ENCODE assay signal across 22 cellular contexts in the genomic region with DNA sequence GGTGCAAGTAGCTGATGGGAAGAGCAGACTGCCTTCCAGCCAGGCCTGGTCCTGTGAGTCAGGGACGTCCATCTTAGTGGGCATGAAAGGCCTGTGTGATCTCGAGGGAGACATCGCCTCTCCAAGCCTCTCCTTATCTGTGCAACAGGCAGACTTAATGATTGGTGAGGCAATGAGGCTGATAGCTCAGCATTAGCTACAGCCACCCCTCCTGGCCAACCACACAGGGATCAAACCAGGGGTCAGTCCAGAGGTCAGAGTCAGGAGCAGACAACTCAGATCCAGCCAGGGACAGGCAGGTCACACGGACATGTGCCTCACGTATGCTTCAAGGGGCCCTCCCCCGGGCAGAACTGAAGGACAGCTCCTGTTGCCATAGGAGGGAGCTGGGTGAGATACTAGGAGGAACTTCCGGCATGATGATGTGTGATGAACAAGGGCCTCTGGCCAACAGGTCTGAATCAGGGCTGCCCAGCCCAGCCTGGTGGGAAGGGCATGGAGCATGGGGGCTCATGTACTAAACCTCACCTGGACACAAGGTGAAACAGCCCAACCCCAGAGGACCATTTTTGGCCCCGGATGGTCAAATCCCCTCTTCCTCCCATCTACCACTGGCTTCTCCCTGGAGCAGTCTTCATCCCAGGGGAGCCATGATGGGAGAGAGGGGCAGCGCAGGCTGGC. TPM values are rescaled to one million over a fixed set of nuclear protein-coding genes. Genes with fewer than 3 reads are reported as not detected.
DNase-seq lines count a peak whose midpoint lies in the region; ATAC-seq, FAIRE-seq and TF ChIP-seq lines count a peak whose summit lies in the region.
"Had no signal": no experiment of that assay in that cellular context is flagged by ENCODE, and none has a peak within 500 bp of the region (broad histone marks: within the 10 kb centered on the region; RNA-seq: fewer than 3 reads in every experiment).

No MANE protein-coding gene starts in this region.

- no peaks in the 10 kb centered on the region for H3K36me3 Mint-ChIP-seq in activated T-helper 1 cell treated with anti-CD3 and anti-CD28 coated beads, Interleukin-12 subunit alpha, Interleukin-12 subunit beta, Interleukin-2, Interleukin-4 antibody, amounts not matched to agents 30 ng/mL and 10 ng/mL and 1 ng/mL, durations not matched to agents 14 hours and 24 hours and 36 hours (ENCODE audit: low read depth)
- H3K36me3 Mint-ChIP-seq: CD4-positive, alpha-beta memory T cell had no signal

- H3K4me3 ChIP-seq in HEK293 (ENCODE audit: low read depth, low read length) (no peak overlapping the region), K562 (no peak overlapping the region), liver (ENCODE audit: low read depth in 1 of 3, low read length in 3 of 3) (peak overlapping the region in 1 of 3 donors; percentile 1), sigmoid colon (no peak overlapping the region), gastrocnemius medialis (no peak overlapping the region)
- H3K4me3 ChIP-seq: BLaER1 had no signal

- H3K9me1 ChIP-seq in K562 (ENCODE audit: control insufficient read depth, insufficient read depth, low read length): no peaks in the 10 kb centered on the region

- H2AFZ ChIP-seq in K562 (ENCODE audit: low read depth, low read length): peak overlapping the region; percentile 43

- no peak for TF ChIP-seq POLR2A in K562 (conservative IDR thresholded peaks at IDR 0.05)
- TF ChIP-seq POLR2A in sigmoid colon (IDR thresholded peaks at IDR 0.05): no peak
- TF ChIP-seq POLR2A in gastrocnemius medialis (IDR thresholded peaks at IDR 0.05): no peak

- H3K36me3 ChIP-seq in HEK293 (ENCODE audit: control insufficient read depth in 2 of 2, insufficient read depth in 1 of 2, low read length in 2 of 2): no peaks in the 10 kb centered on the region
- no peaks in the 10 kb centered on the region for H3K36me3 ChIP-seq in K562 (ENCODE audit: control insufficient read depth, insufficient read depth, low read length)
- no peaks in the 10 kb centered on the region for H3K36me3 ChIP-seq in liver (ENCODE audit: control insufficient read depth in 4 of 4, insufficient read depth in 3 of 4, low read depth in 1 of 4, low read length in 3 of 4)
- no peaks in the 10 kb centered on the region for H3K36me3 ChIP-seq in sigmoid colon
- H3K36me3 ChIP-seq in gastrocnemius medialis: no peaks in the 10 kb centered on the region
- H3K36me3 ChIP-seq: BLaER1 had no signal

- no peak for TF ChIP-seq CTCF in HEK293 (tag by site-specific recombination; IDR thresholded peaks at IDR 0.05)
- TF ChIP-seq CTCF in K562 (IDR thresholded peaks at IDR 0.05 in 2 of 3, conservative IDR thresholded peaks at IDR 0.05 in 1 of 3; ENCODE audit: insufficient read depth in 2 of 3, low read depth in 1 of 3, low read length in 3 of 3): no peak
- no peak for TF ChIP-seq CTCF in liver (IDR thresholded peaks at IDR 0.05; ENCODE audit: low read depth, low read length, missing input control)
- TF ChIP-seq CTCF in sigmoid colon (IDR thresholded peaks at IDR 0.05): no peak
- no peak for TF ChIP-seq CTCF in gastrocnemius medialis (IDR thresholded peaks at IDR 0.05 in 4 of 5, conservative IDR thresholded peaks at IDR 0.05 in 1 of 5)

- peak in 3 of 4 experiments; percentile 38 to 42 (median 39) for DNase-seq in K562 (ENCODE audit: extremely low read depth in 1 of 4, low spot score in 3 of 4)
- peak; percentile 46 for DNase-seq in sigmoid colon
- DNase-seq in NCI-H345 (lab: John Stamatoyannopoulos, UW): no peak
- DNase-seq in gastrocnemius medialis: no peak
- no peak for DNase-seq in activated T-helper 1 cell treated with anti-CD3 and anti-CD28 coated beads, Interleukin-12 subunit alpha, Interleukin-12 subunit beta, Interleukin-2, Interleukin-4 antibody, amounts not matched to agents 30 ng/mL and 10 ng/mL and 1 ng/mL, durations not matched to agents 14 hours and 24 hours and 36 hours (ENCODE audit: low spot score)
- DNase-seq: Calu3; CD4-positive, alpha-beta memory T cell; H9; KBM-7; NCI-H1105 treated with DMSO at 0.1 percent for 48 hours; NCI-H1694; NCI-H2081 treated with DMSO at 0.1 percent for 48 hours; NK-92 treated with Interleukin-12 subunit alpha and Interleukin-12 subunit beta, amount 100 ng/mL, for 24 hours had no signal

- H3K9me3 Mint-ChIP-seq in activated T-helper 1 cell treated with anti-CD3 and anti-CD28 coated beads, Interleukin-12 subunit alpha, Interleukin-12 subunit beta, Interleukin-2, Interleukin-4 antibody, amounts not matched to agents 30 ng/mL and 10 ng/mL and 1 ng/mL, durations not matched to agents 14 hours and 24 hours and 36 hours: no peaks in the 10 kb centered on the region
- H3K9me3 Mint-ChIP-seq: CD4-positive, alpha-beta memory T cell had no signal

- BruUV-seq in K562 (replicated peaks; lab: Mats Ljungman, UMichigan): no TSS peak

- intact Hi-C loops in K562 (cut with micrococcal nuclease): no loop called here
- intact Hi-C loops in sigmoid colon (cut with DNase I): no loop called here
- intact Hi-C loops in gastrocnemius medialis (cut with DNase I; ENCODE audit: low total_unique reads): no loop called here
- intact Hi-C loops in activated T-helper 1 cell treated with anti-CD3 and anti-CD28 coated beads, Interleukin-12 subunit alpha, Interleukin-12 subunit beta, Interleukin-2, Interleukin-4 antibody, amounts not matched to agents 30 ng/mL and 10 ng/mL and 1 ng/mL, durations not matched to agents 14 hours and 24 hours and 36 hours (cut with micrococcal nuclease): no loop called here

- no peak overlapping the region; the same call in none of the 2 replicates for H3K4me2 ChIP-seq in K562 (ENCODE audit: insufficient read depth, low read length)
- H3K4me2 ChIP-seq: BLaER1 had no signal

- no peak for FAIRE-seq in K562 (lab: Jason Lieb, UNC)
- FAIRE-seq: GM12891, RCC 7860 had no signal

- TF ChIP-seq RAD21 in K562 (CRISPR knock-in tag; conservative IDR thresholded peaks at IDR 0.05 in 1 of 2, IDR thresholded peaks at IDR 0.05 in 1 of 2) (no peak), liver (IDR thresholded peaks at IDR 0.05) (peak; percentile 43 to 75)

- H3K4me3 Mint-ChIP-seq in activated T-helper 1 cell treated with anti-CD3 and anti-CD28 coated beads, Interleukin-12 subunit alpha, Interleukin-12 subunit beta, Interleukin-2, Interleukin-4 antibody, amounts not matched to agents 30 ng/mL and 10 ng/mL and 1 ng/mL, durations not matched to agents 14 hours and 24 hours and 36 hours: no peak overlapping the region
- H3K4me3 Mint-ChIP-seq: CD4-positive, alpha-beta memory T cell; H9 had no signal

- H4K20me1 ChIP-seq in K562 (replicated peaks; ENCODE audit: control insufficient read depth, insufficient read depth, low read length): no peaks in the 10 kb centered on the region
- H4K20me1 ChIP-seq: BLaER1 had no signal

- no peaks in the 10 kb centered on the region for H3K79me2 ChIP-seq in K562 (ENCODE audit: control insufficient read depth, insufficient read depth, low read length)

- no peaks in the 10 kb centered on the region for H3K4me1 Mint-ChIP-seq in activated T-helper 1 cell treated with anti-CD3 and anti-CD28 coated beads, Interleukin-12 subunit alpha, Interleukin-12 subunit beta, Interleukin-2, Interleukin-4 antibody, amounts not matched to agents 30 ng/mL and 10 ng/mL and 1 ng/mL, durations not matched to agents 14 hours and 24 hours and 36 hours (ENCODE audit: low read depth)
- H3K4me1 Mint-ChIP-seq: CD4-positive, alpha-beta memory T cell had no signal

- H3K9ac ChIP-seq in K562 (ENCODE audit: insufficient read depth in 1 of 2, low read depth in 2 of 2, low read length in 2 of 2) (peak overlapping the region in 1 of 2 experiments; percentile 26; a peak in 1 of 4 replicates), liver (ENCODE audit: low read depth in 1 of 2, low read length in 2 of 2) (peak overlapping the region in 1 of 2 donors; percentile 11)
- H3K9ac ChIP-seq: BLaER1 had no signal

- H3K27ac Mint-ChIP-seq in activated T-helper 1 cell treated with anti-CD3 and anti-CD28 coated beads, Interleukin-12 subunit alpha, Interleukin-12 subunit beta, Interleukin-2, Interleukin-4 antibody, amounts not matched to agents 30 ng/mL and 10 ng/mL and 1 ng/mL, durations not matched to agents 14 hours and 24 hours and 36 hours: no peak overlapping the region
- H3K27ac Mint-ChIP-seq: CD4-positive, alpha-beta memory T cell had no signal

- H3K27me3 ChIP-seq in K562 (ENCODE audit: control insufficient read depth in 2 of 2, insufficient read depth in 2 of 2, low read length in 2 of 2) (peaks cover 0 to 3% of the 10 kb centered on the region in 2 experiments; a peak in 1 of 5 replicates), liver (ENCODE audit: control insufficient read depth in 4 of 4, insufficient read depth in 4 of 4, low read length in 3 of 4) (no peaks in the 10 kb centered on the region), sigmoid colon (no peaks in the 10 kb centered on the region), gastrocnemius medialis (no peaks in the 10 kb centered on the region)
- H3K27me3 ChIP-seq: BLaER1 had no signal

- no peak overlapping the region for H3K27ac ChIP-seq in HEK293 (ENCODE audit: extremely low read depth, low read depth, low read length)
- H3K27ac ChIP-seq in K562 (ENCODE audit: extremely low read depth, low read depth, low read length): no peak overlapping the region
- peak overlapping the region; percentile 83 to 88 for H3K27ac ChIP-seq in liver (ENCODE audit: low read depth in 1 of 2, low read length in 2 of 2)
- H3K27ac ChIP-seq in sigmoid colon: no peak overlapping the region
- H3K27ac ChIP-seq in gastrocnemius medialis: no peak overlapping the region
- H3K27ac ChIP-seq: BLaER1 had no signal

- peak; percentile 19 for ATAC-seq in K562
- no peak for ATAC-seq in gastrocnemius medialis
- ATAC-seq: Right ventricle myocardium inferior had no signal

- TF ChIP-seq EP300 in K562 (IDR thresholded peaks at IDR 0.05; ENCODE audit: low read length): no peak
- TF ChIP-seq EP300 in sigmoid colon (IDR thresholded peaks at IDR 0.05): no peak

- H3K4me1 ChIP-seq in HEK293 (ENCODE audit: control insufficient read depth, insufficient read depth, low read length) (no peaks in the 10 kb centered on the region), K562 (replicated peaks in 1 of 2; ENCODE audit: control insufficient read depth in 2 of 2, insufficient read depth in 2 of 2, low read length in 2 of 2) (peaks cover 8 to 29% of the 10 kb centered on the region in 2 experiments; a peak in 4 of 5 replicates), liver (ENCODE audit: control insufficient read depth in 4 of 4, insufficient read depth in 4 of 4, low read length in 3 of 4) (peaks cover 25 to 57% (median 37%) of the 10 kb centered on the region in 4 donors), sigmoid colon (no peaks in the 10 kb centered on the region), gastrocnemius medialis (no peaks in the 10 kb centered on the region)

- in situ Hi-C loops in K562 (cut with MboI) (no loop called here), gastrocnemius medialis (cut with MboI; ENCODE audit: low sequenced_read_pairs in 4 of 4) (no loop called here)

- POLR2A ChIA-PET in HEK293 (lab: Yijun Ruan, JAX): no interaction called here
- POLR2A ChIA-PET in K562 (lab: Yijun Ruan, JAX): interaction anchor here (1.0 kb wide), 1 partner anchor 84 kb away, joined by 3 read pairs; no protein-coding TSS in a partner anchor

- peaks cover 6% of the 10 kb centered on the region for H3K27me3 Mint-ChIP-seq in activated T-helper 1 cell treated with anti-CD3 and anti-CD28 coated beads, Interleukin-12 subunit alpha, Interleukin-12 subunit beta, Interleukin-2, Interleukin-4 antibody, amounts not matched to agents 30 ng/mL and 10 ng/mL and 1 ng/mL, durations not matched to agents 14 hours and 24 hours and 36 hours (ENCODE audit: insufficient read depth)
- H3K27me3 Mint-ChIP-seq: CD4-positive, alpha-beta memory T cell had no signal

- H3K9me3 ChIP-seq in HEK293 (ENCODE audit: control insufficient read depth, insufficient read depth, low read depth, low read length) (no peaks in the 10 kb centered on the region), K562 (replicated peaks; ENCODE audit: control insufficient read depth, insufficient read depth, low read depth, low read length) (no peaks in the 10 kb centered on the region), liver (ENCODE audit: control insufficient read depth in 4 of 4, low read length in 3 of 4) (no peaks in the 10 kb centered on the region), sigmoid colon (no peaks in the 10 kb centered on the region), gastrocnemius medialis (no peaks in the 10 kb centered on the region)
- H3K9me3 ChIP-seq: BLaER1 had no signal

- CTCF ChIA-PET in HEK293 (lab: Yijun Ruan, JAX): interaction anchor here (0.9 to 1.2 kb wide), 2 partner anchors 10 to 36 kb away, joined by 3 to 4 read pairs; no protein-coding TSS in a partner anchor
- CTCF ChIA-PET in K562 (lab: Yijun Ruan, JAX; ENCODE audit: low intra/inter-chr PET ratio): no interaction called here

- WGBS in K562 (ENCODE audit: insufficient coverage, low coverage, missing lambda C conversion rate): 19% methylated on average over 9 of the region's 9 CpGs
- WGBS in liver: 43% methylated on average over 9 of the region's 9 CpGs
- WGBS in sigmoid colon, 2 donors: 83 to 86% methylated on average over 9 of the region's 9 CpGs

RNA-seq across cellular contexts. Expression of a gene that starts 2.8 kb away (rescaled TPM):
- total RNA-seq in K562 (2011; cell fraction: chromatin; rRNA removed; ENCODE audit: low replicate concordance): not detected in 2 replicates
- not detected in 2 replicates for total RNA-seq in K562 (2011; cell fraction: nucleolus; rRNA removed)
- total RNA-seq in K562 (2011; cell fraction: nucleoplasm; rRNA removed): not detected in 2 replicates
- total RNA-seq in K562 (2014; rRNA removed): not detected in 2 replicates
- total RNA-seq in K562 (2014; rRNA removed; fragmentation: Illumina TruSeq; extraction: Trizol): not detected in 2 replicates
- total RNA-seq in K562 (2015; rRNA removed; fragmentation: Illumina TruSeq; extraction: Trizol): not detected in 2 replicates
- total RNA-seq in K562 (2021): 1.1 and 1.7 TPM in 2 replicates
- polyA plus RNA-seq in K562 (2011; rRNA removed): not detected in 2 replicates
- polyA plus RNA-seq in K562 (2011; cell fraction: cytosol; rRNA removed): not detected in 2 replicates
- polyA plus RNA-seq in K562 (2011; cell fraction: nucleus; rRNA removed): not detected in 2 replicates
- not detected in 2 replicates for polyA plus RNA-seq in K562 (2012)
- polyA plus RNA-seq in K562 (2014; fragmentation: Illumina TruSeq; extraction: Trizol): not detected in 2 replicates
- polyA plus RNA-seq in K562 (2014; fragmentation: Nextera tagmentation; extraction: Ambion mirVana): not detected
- not detected in 2 replicates for polyA plus RNA-seq in K562 (2014; rRNA removed)
- not detected in 2 replicates for polyA minus RNA-seq in K562 (2011; rRNA and poly(A)+ RNA removed)
- not detected in 2 replicates for polyA minus RNA-seq in K562 (2011; cell fraction: cytosol; rRNA and poly(A)+ RNA removed)
- not detected in 2 replicates for polyA minus RNA-seq in K562 (2011; cell fraction: nucleus; rRNA and poly(A)+ RNA removed)
- 1,000 to 10,000 TPM in 1 of 2 donors, 100 to 1,000 TPM in 1; 608 to 5,828 TPM for total RNA-seq in liver
- polyA plus RNA-seq in liver: over 10,000 TPM; 12,787 to 24,129 TPM
- not detected for total RNA-seq in sigmoid colon
- polyA plus RNA-seq in sigmoid colon: 1 to 10 TPM in 1 of 3 donors, under 1 TPM in 1, not detected in 1; 0.19 to 4.4 TPM
- total RNA-seq in gastrocnemius medialis: 10 to 100 TPM in 2 of 4 donors, not detected in 2; 19.3 to 45.7 TPM
- total RNA-seq in activated T-helper 1 cell treated with anti-CD3 and anti-CD28 coated beads, Interleukin-12 subunit alpha, Interleukin-12 subunit beta, Interleukin-2, Interleukin-4 antibody, amounts not matched to agents 30 ng/mL and 10 ng/mL and 1 ng/mL, durations not matched to agents 14 hours and 24 hours and 36 hours: not detected in 2 replicates
- total RNA-seq: A673; Calu3; CD4-positive, alpha-beta memory T cell; H9; NCI-H460; Right ventricle myocardium inferior; SK-MEL-5 had no signal
- polyA plus RNA-seq: CD4-positive, alpha-beta memory T cell had no signal

RNA-seq across cellular contexts. Expression of a gene that starts 3.8 kb away (rescaled TPM):
- total RNA-seq in K562 (2011; cell fraction: chromatin; rRNA removed; ENCODE audit: low replicate concordance): 0.32 TPM in 1 of 2 replicates, not detected in the other
- total RNA-seq in K562 (2011; cell fraction: nucleolus; rRNA removed): not detected in 2 replicates
- total RNA-seq in K562 (2011; cell fraction: nucleoplasm; rRNA removed): not detected in 2 replicates
- total RNA-seq in K562 (2014; rRNA removed) (not detected in 2 replicates), K562 (2014; rRNA removed; fragmentation: Illumina TruSeq; extraction: Trizol) (not detected in 2 replicates), K562 (2015; rRNA removed; fragmentation: Illumina TruSeq; extraction: Trizol) (not detected in 2 replicates), K562 (2021) (not detected in 2 replicates), liver (100 to 1,000 TPM in 1 of 2 donors, under 1 TPM in 1; 0.89 to 171 TPM), sigmoid colon (not detected), gastrocnemius medialis (1 to 10 TPM in 2 of 4 donors, not detected in 2; 2.6 to 3.5 TPM)
- polyA plus RNA-seq in K562 (2011; rRNA removed) (not detected in 2 replicates), K562 (2014; fragmentation: Illumina TruSeq; extraction: Trizol) (not detected in 2 replicates), K562 (2014; fragmentation: Nextera tagmentation; extraction: Ambion mirVana) (not detected), K562 (2014; rRNA removed) (0.07 and 0.11 TPM in 2 replicates), liver (100 to 1,000 TPM in 1 of 2 donors, 10 to 100 TPM in 1; 90.5 to 382 TPM), sigmoid colon (1 to 10 TPM in 2 of 3 donors, under 1 TPM in 1; 0.04 to 5.3 (median 3.0) TPM)
- not detected in 2 replicates for polyA plus RNA-seq in K562 (2011; cell fraction: cytosol; rRNA removed)
- not detected in 2 replicates for polyA plus RNA-seq in K562 (2011; cell fraction: nucleus; rRNA removed)
- 0.10 TPM in 1 of 2 replicates, not detected in the other for polyA plus RNA-seq in K562 (2012)
- not detected in 2 replicates for polyA minus RNA-seq in K562 (2011; rRNA and poly(A)+ RNA removed)
- polyA minus RNA-seq in K562 (2011; cell fraction: cytosol; rRNA and poly(A)+ RNA removed): not detected in 2 replicates
- not detected in 2 replicates for polyA minus RNA-seq in K562 (2011; cell fraction: nucleus; rRNA and poly(A)+ RNA removed)
- not detected in 2 replicates for total RNA-seq in activated T-helper 1 cell treated with anti-CD3 and anti-CD28 coated beads, Interleukin-12 subunit alpha, Interleukin-12 subunit beta, Interleukin-2, Interleukin-4 antibody, amounts not matched to agents 30 ng/mL and 10 ng/mL and 1 ng/mL, durations not matched to agents 14 hours and 24 hours and 36 hours
- total RNA-seq: A673; Calu3; CD4-positive, alpha-beta memory T cell; H9; NCI-H460; Right ventricle myocardium inferior; SK-MEL-5 had no signal
- polyA plus RNA-seq: CD4-positive, alpha-beta memory T cell had no signal

RNA-seq across cellular contexts. Expression of a gene that starts 10.5 kb away (rescaled TPM):
- not detected in 2 replicates for total RNA-seq in K562 (2011; cell fraction: chromatin; rRNA removed; ENCODE audit: low replicate concordance)
- not detected in 2 replicates for total RNA-seq in K562 (2011; cell fraction: nucleolus; rRNA removed)
- not detected in 2 replicates for total RNA-seq in K562 (2011; cell fraction: nucleoplasm; rRNA removed)
- total RNA-seq in K562 (2014; rRNA removed) (not detected in 2 replicates), K562 (2014; rRNA removed; fragmentation: Illumina TruSeq; extraction: Trizol) (not detected in 2 replicates), K562 (2015; rRNA removed; fragmentation: Illumina TruSeq; extraction: Trizol) (not detected in 2 replicates), K562 (2021) (1.8 TPM in 2 replicates), liver (1,000 to 10,000 TPM; 4,271 to 5,120 TPM), sigmoid colon (under 1 TPM in 2 of 4 donors, not detected in 2; 0.54 to 0.55 TPM), gastrocnemius medialis (10 to 100 TPM in 2 of 4 donors, under 1 TPM in 1, not detected in 1; 0.56 to 35.8 (median 18.2) TPM)
- polyA plus RNA-seq in K562 (2011; rRNA removed) (not detected in 2 replicates), K562 (2014; fragmentation: Illumina TruSeq; extraction: Trizol) (not detected in 2 replicates), K562 (2014; fragmentation: Nextera tagmentation; extraction: Ambion mirVana) (not detected), K562 (2014; rRNA removed) (not detected in 2 replicates), liver (over 10,000 TPM; 12,059 to 17,093 TPM), sigmoid colon (1 to 10 TPM in 2 of 3 donors, under 1 TPM in 1; 0.32 to 3.0 (median 2.8) TPM)
- polyA plus RNA-seq in K562 (2011; cell fraction: cytosol; rRNA removed): 0.06 TPM in 1 of 2 replicates, not detected in the other
- 0.13 and 0.30 TPM in 2 replicates for polyA plus RNA-seq in K562 (2011; cell fraction: nucleus; rRNA removed)
- 0.14 TPM in 1 of 2 replicates, not detected in the other for polyA plus RNA-seq in K562 (2012)
- not detected in 2 replicates for polyA minus RNA-seq in K562 (2011; rRNA and poly(A)+ RNA removed)
- 7.8 TPM in 1 of 2 replicates, not detected in the other for polyA minus RNA-seq in K562 (2011; cell fraction: cytosol; rRNA and poly(A)+ RNA removed)
- polyA minus RNA-seq in K562 (2011; cell fraction: nucleus; rRNA and poly(A)+ RNA removed): not detected in 2 replicates
- 0.22 TPM in 1 of 2 replicates, not detected in the other for total RNA-seq in activated T-helper 1 cell treated with anti-CD3 and anti-CD28 coated beads, Interleukin-12 subunit alpha, Interleukin-12 subunit beta, Interleukin-2, Interleukin-4 antibody, amounts not matched to agents 30 ng/mL and 10 ng/mL and 1 ng/mL, durations not matched to agents 14 hours and 24 hours and 36 hours
- total RNA-seq: Calu3, NCI-H460, SK-MEL-5 had no signal

RNA-seq across cellular contexts. Expression of a gene that starts 35.2 kb away (rescaled TPM):
- total RNA-seq in K562 (2011; cell fraction: chromatin; rRNA removed; ENCODE audit: low replicate concordance): not detected in 2 replicates
- total RNA-seq in K562 (2011; cell fraction: nucleolus; rRNA removed): not detected in 2 replicates
- total RNA-seq in K562 (2011; cell fraction: nucleoplasm; rRNA removed): not detected in 2 replicates
- total RNA-seq in K562 (2014; rRNA removed): not detected in 2 replicates
- not detected in 2 replicates for total RNA-seq in K562 (2014; rRNA removed; fragmentation: Illumina TruSeq; extraction: Trizol)
- total RNA-seq in K562 (2015; rRNA removed; fragmentation: Illumina TruSeq; extraction: Trizol): not detected in 2 replicates
- 0.67 TPM in 1 of 2 replicates, not detected in the other for total RNA-seq in K562 (2021)
- not detected in 2 replicates for polyA plus RNA-seq in K562 (2011; rRNA removed)
- polyA plus RNA-seq in K562 (2011; cell fraction: cytosol; rRNA removed): 0.03 TPM in 1 of 2 replicates, not detected in the other
- not detected in 2 replicates for polyA plus RNA-seq in K562 (2011; cell fraction: nucleus; rRNA removed)
- polyA plus RNA-seq in K562 (2012): not detected in 2 replicates
- polyA plus RNA-seq in K562 (2014; fragmentation: Illumina TruSeq; extraction: Trizol): not detected in 2 replicates
- not detected for polyA plus RNA-seq in K562 (2014; fragmentation: Nextera tagmentation; extraction: Ambion mirVana)
- not detected in 2 replicates for polyA plus RNA-seq in K562 (2014; rRNA removed)
- polyA minus RNA-seq in K562 (2011; rRNA and poly(A)+ RNA removed): not detected in 2 replicates
- polyA minus RNA-seq in K562 (2011; cell fraction: cytosol; rRNA and poly(A)+ RNA removed): not detected in 2 replicates
- not detected in 2 replicates for polyA minus RNA-seq in K562 (2011; cell fraction: nucleus; rRNA and poly(A)+ RNA removed)
- total RNA-seq in liver: 1,000 to 10,000 TPM in 1 of 2 donors, 1 to 10 TPM in 1; 7.3 to 1,045 TPM
- polyA plus RNA-seq in liver: 100 to 1,000 TPM; 481 to 996 TPM
- total RNA-seq in sigmoid colon: not detected
- polyA plus RNA-seq in sigmoid colon: not detected
- 1 to 10 TPM in 2 of 4 donors, not detected in 2; 1.0 to 2.9 TPM for total RNA-seq in gastrocnemius medialis
- total RNA-seq in activated T-helper 1 cell treated with anti-CD3 and anti-CD28 coated beads, Interleukin-12 subunit alpha, Interleukin-12 subunit beta, Interleukin-2, Interleukin-4 antibody, amounts not matched to agents 30 ng/mL and 10 ng/mL and 1 ng/mL, durations not matched to agents 14 hours and 24 hours and 36 hours: not detected in 2 replicates
- total RNA-seq: A673; Calu3; CD4-positive, alpha-beta memory T cell; NCI-H460; Right ventricle myocardium inferior; SK-MEL-5 had no signal
- polyA plus RNA-seq: CD4-positive, alpha-beta memory T cell had no signal

RNA-seq across cellular contexts. Expression of a gene that starts 39.1 kb away (rescaled TPM):
- 120 and 142 TPM in 2 replicates for total RNA-seq in K562 (2011; cell fraction: chromatin; rRNA removed; ENCODE audit: low replicate concordance)
- 64.1 and 76.7 TPM in 2 replicates for total RNA-seq in K562 (2011; cell fraction: nucleolus; rRNA removed)
- 77.9 and 94.5 TPM in 2 replicates for total RNA-seq in K562 (2011; cell fraction: nucleoplasm; rRNA removed)
- 67.0 and 80.2 TPM in 2 replicates for total RNA-seq in K562 (2014; rRNA removed)
- 94.1 and 104 TPM in 2 replicates for total RNA-seq in K562 (2014; rRNA removed; fragmentation: Illumina TruSeq; extraction: Trizol)
- 83.8 and 85.1 TPM in 2 replicates for total RNA-seq in K562 (2015; rRNA removed; fragmentation: Illumina TruSeq; extraction: Trizol)
- 83.8 and 88.6 TPM in 2 replicates for total RNA-seq in K562 (2021)
- polyA plus RNA-seq in K562 (2011; rRNA removed): 89.3 and 120 TPM in 2 replicates
- 55.3 and 65.6 TPM in 2 replicates for polyA plus RNA-seq in K562 (2011; cell fraction: cytosol; rRNA removed)
- polyA plus RNA-seq in K562 (2011; cell fraction: nucleus; rRNA removed): 95.7 and 103 TPM in 2 replicates
- 50.1 and 76.2 TPM in 2 replicates for polyA plus RNA-seq in K562 (2012)
- 83.9 and 96.8 TPM in 2 replicates for polyA plus RNA-seq in K562 (2014; fragmentation: Illumina TruSeq; extraction: Trizol)
- 10 to 100 TPM; 13.0 to 17.2 TPM for polyA plus RNA-seq in K562 (2014; fragmentation: Nextera tagmentation; extraction: Ambion mirVana)
- polyA plus RNA-seq in K562 (2014; rRNA removed): 66.3 and 77.5 TPM in 2 replicates
- polyA minus RNA-seq in K562 (2011; rRNA and poly(A)+ RNA removed): 126 and 135 TPM in 2 replicates
- 63.5 and 68.0 TPM in 2 replicates for polyA minus RNA-seq in K562 (2011; cell fraction: cytosol; rRNA and poly(A)+ RNA removed)
- polyA minus RNA-seq in K562 (2011; cell fraction: nucleus; rRNA and poly(A)+ RNA removed): 63.0 and 97.1 TPM in 2 replicates
- total RNA-seq in liver: 10 to 100 TPM in 1 of 2 donors, 1 to 10 TPM in 1; 9.4 to 56.1 TPM
- 10 to 100 TPM; 17.9 to 18.8 TPM for polyA plus RNA-seq in liver
- 10 to 100 TPM; 14.7 to 28.6 (median 21.0) TPM for total RNA-seq in sigmoid colon
- polyA plus RNA-seq in sigmoid colon: 10 to 100 TPM; 16.8 to 22.5 (median 17.3) TPM
- 10 to 100 TPM; 43.3 to 82.5 (median 56.9) TPM for total RNA-seq in gastrocnemius medialis
- 104 TPM in 2 replicates for total RNA-seq in activated T-helper 1 cell treated with anti-CD3 and anti-CD28 coated beads, Interleukin-12 subunit alpha, Interleukin-12 subunit beta, Interleukin-2, Interleukin-4 antibody, amounts not matched to agents 30 ng/mL and 10 ng/mL and 1 ng/mL, durations not matched to agents 14 hours and 24 hours and 36 hours

Comparison
In these comparisons a context has a peak if more than half of its experiments do, and no peak if none do; other contexts are left out.
1. H3K27ac ChIP-seq: peak in liver (2 of 2); none in HEK293 (single experiment), K562 (single experiment), sigmoid colon (0 of 4) and gastrocnemius medialis (0 of 4).
2. DNase-seq: peak in K562 (3 of 4) and sigmoid colon (single experiment); none in NCI-H345 (single experiment), gastrocnemius medialis (0 of 2) and activated T-helper 1 cell treated with anti-CD3 and anti-CD28 coated beads, Interleukin-12 subunit alpha, Interleukin-12 subunit beta, Interleukin-2, Interleukin-4 antibody, amounts not matched to agents 30 ng/mL and 10 ng/mL and 1 ng/mL, durations not matched to agents 14 hours and 24 hours and 36 hours (single experiment).
3. RNA of a gene that starts 2.8 kb away (total RNA-seq): 608 to 5,828 TPM in liver; 19.3 to 45.7 TPM in gastrocnemius medialis, 1.1 to 1.7 TPM in K562, not detected in sigmoid colon and not detected in activated T-helper 1 cell treated with anti-CD3 and anti-CD28 coated beads, Interleukin-12 subunit alpha, Interleukin-12 subunit beta, Interleukin-2, Interleukin-4 antibody, amounts not matched to agents 30 ng/mL and 10 ng/mL and 1 ng/mL, durations not matched to agents 14 hours and 24 hours and 36 hours; every median in the first group is over 10 times any median in the second.
4. RNA of a gene that starts 10.5 kb away (total RNA-seq): 4,271 to 5,120 TPM in liver; 0.56 to 35.8 TPM in gastrocnemius medialis, 0.54 to 0.55 TPM in sigmoid colon, 0.22 TPM in activated T-helper 1 cell treated with anti-CD3 and anti-CD28 coated beads, Interleukin-12 subunit alpha, Interleukin-12 subunit beta, Interleukin-2, Interleukin-4 antibody, amounts not matched to agents 30 ng/mL and 10 ng/mL and 1 ng/mL, durations not matched to agents 14 hours and 24 hours and 36 hours and 1.8 TPM in K562; every median in the first group is over 100 times any median in the second.